12 cellular contexts compared by ENCODE assay signal in the genomic region with DNA sequence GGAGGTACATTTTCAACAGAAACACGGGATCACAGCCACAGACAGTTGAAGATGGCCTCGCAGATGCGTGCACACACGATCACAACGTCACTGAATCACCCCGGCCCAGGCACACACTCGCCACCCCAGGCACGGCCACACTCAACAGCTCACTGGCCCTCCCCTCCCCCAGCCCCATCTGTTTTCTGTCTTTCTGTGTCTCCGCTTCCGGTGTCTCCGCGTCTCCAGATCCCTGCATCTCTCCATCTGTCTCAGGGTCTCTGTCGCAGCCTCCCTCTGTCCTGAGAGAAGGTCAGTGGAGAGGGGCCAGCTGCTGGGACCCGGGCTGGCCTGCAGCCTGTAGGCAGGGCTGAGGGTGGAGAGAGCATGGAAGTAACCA. TPM values are rescaled to one million over a fixed set of nuclear protein-coding genes. Genes with fewer than 3 reads are reported as not detected.
DNase-seq lines count a peak whose midpoint lies in the region; TF ChIP-seq lines count a peak whose summit lies in the region.
"Had no signal": no experiment of that assay in that cellular context is flagged by ENCODE, and none has a peak within 500 bp of the region (broad histone marks: within the 10 kb centered on the region; RNA-seq: fewer than 3 reads in every experiment).

No MANE protein-coding gene starts in this region.

- peak overlapping the region; percentile 38 for H3K4me2 ChIP-seq in SU-DHL-6 (ENCODE audit: low read depth, low read length, poor library complexity, severe bottlenecking)

- no peaks in the 10 kb centered on the region for H3K36me3 ChIP-seq in SU-DHL-6 (ENCODE audit: low read length)
- no peaks in the 10 kb centered on the region for H3K36me3 ChIP-seq in neuron (ENCODE audit: insufficient read depth, low read length)

- H3K4me1 Mint-ChIP-seq in activated CD4-positive, alpha-beta T cell treated with anti-CD3 and anti-CD28 coated beads, Interleukin-2, amount 10 ng/mL, durations not matched to agents 24 days and 14 days: peaks cover 25% of the 10 kb centered on the region
- H3K4me1 Mint-ChIP-seq in activated CD4-positive, alpha-beta T cell treated with anti-CD3 and anti-CD28 coated beads, Interleukin-2, amount 10 ng/mL, durations not matched to agents 7 days and 5 days: peaks cover 41% of the 10 kb centered on the region

- H3K9me3 ChIP-seq in SU-DHL-6 (ENCODE audit: insufficient read depth, low read length): no peaks in the 10 kb centered on the region
- H3K9me3 ChIP-seq in neuron (ENCODE audit: low read length): no peaks in the 10 kb centered on the region

- H3K4me3 ChIP-seq in Jurkat, Clone E6-1 (ENCODE audit: low read length): peak overlapping the region; percentile 23
- H3K4me3 ChIP-seq in SU-DHL-6 (ENCODE audit: insufficient read depth, low read length, poor library complexity, severe bottlenecking) (no peak overlapping the region), neuron (ENCODE audit: low read length) (peak overlapping the region; percentile 17)

- H3K27ac ChIP-seq in SU-DHL-6 (ENCODE audit: low read depth, low read length): no peak overlapping the region

- H3K27me3 ChIP-seq in SU-DHL-6 (ENCODE audit: low read length) (no peaks in the 10 kb centered on the region), neuron (ENCODE audit: insufficient read depth, low read length) (peaks cover 18% of the 10 kb centered on the region)

- no peak overlapping the region for H3K27ac Mint-ChIP-seq in activated CD4-positive, alpha-beta T cell treated with anti-CD3 and anti-CD28 coated beads, Interleukin-2, amount 10 ng/mL, durations not matched to agents 24 days and 14 days
- no peak overlapping the region for H3K27ac Mint-ChIP-seq in activated CD4-positive, alpha-beta T cell treated with anti-CD3 and anti-CD28 coated beads, Interleukin-2, amount 10 ng/mL, durations not matched to agents 7 days and 5 days
- H3K27ac Mint-ChIP-seq: nephron progenitor cell had no signal

- intact Hi-C loops in activated CD4-positive, alpha-beta T cell treated with anti-CD3 and anti-CD28 coated beads, Interleukin-2, amount 10 ng/mL, durations not matched to agents 24 days and 14 days (cut with micrococcal nuclease): loop anchor here (5.0 kb wide), 1 partner anchor 34 kb away; no protein-coding TSS in a partner anchor

- no peak for DNase-seq in activated CD4-positive, alpha-beta T cell treated with anti-CD3 and anti-CD28 coated beads, Interleukin-2, amount 10 ng/mL, durations not matched to agents 24 days and 14 days
- no peak for DNase-seq in activated CD4-positive, alpha-beta T cell treated with anti-CD3 and anti-CD28 coated beads, Interleukin-2, amount 10 ng/mL, durations not matched to agents 7 days and 5 days
- peak; percentile 10 for DNase-seq in Jurkat, Clone E6-1 (ENCODE audit: low read depth, low spot score)
- DNase-seq in NCI-H187 treated with DMSO at 0.1 percent for 48 hours (lab: John Stamatoyannopoulos, UW) (no peak), foreskin melanocyte (no peak), LoVo (ENCODE audit: low spot score) (no peak)
- DNase-seq: GDM1 had no signal

- H4K20me1 ChIP-seq in SU-DHL-6 (ENCODE audit: low read depth, low read length): no peaks in the 10 kb centered on the region

- H3K79me2 ChIP-seq in SU-DHL-6 (ENCODE audit: insufficient read depth, low read length): peaks cover 3% of the 10 kb centered on the region; the same call in 1 of the 2 replicates

- H3F3A ChIP-seq in SU-DHL-6 (ENCODE audit: insufficient read depth): no peaks in the 10 kb centered on the region

- no peak overlapping the region for H3K9ac ChIP-seq in SU-DHL-6 (ENCODE audit: low read length)

- POLR2A ChIA-PET in activated CD4-positive, alpha-beta T cell treated with anti-CD3 and anti-CD28 coated beads, Interleukin-2, amount 10 ng/mL, durations not matched to agents 7 days and 5 days (lab: Charles Lee): no interaction called here

- peaks cover 50% of the 10 kb centered on the region for H3K4me1 ChIP-seq in neuron (ENCODE audit: insufficient read depth, low read length)

- peaks cover 3% of the 10 kb centered on the region for H3K36me3 Mint-ChIP-seq in activated CD4-positive, alpha-beta T cell treated with anti-CD3 and anti-CD28 coated beads, Interleukin-2, amount 10 ng/mL, durations not matched to agents 24 days and 14 days (ENCODE audit: low read depth)
- no peaks in the 10 kb centered on the region for H3K36me3 Mint-ChIP-seq in activated CD4-positive, alpha-beta T cell treated with anti-CD3 and anti-CD28 coated beads, Interleukin-2, amount 10 ng/mL, durations not matched to agents 7 days and 5 days (ENCODE audit: low read depth)

- H3K4me3 Mint-ChIP-seq in activated CD4-positive, alpha-beta T cell treated with anti-CD3 and anti-CD28 coated beads, Interleukin-2, amount 10 ng/mL, durations not matched to agents 24 days and 14 days: peak overlapping the region; percentile 11
- no peak overlapping the region for H3K4me3 Mint-ChIP-seq in activated CD4-positive, alpha-beta T cell treated with anti-CD3 and anti-CD28 coated beads, Interleukin-2, amount 10 ng/mL, durations not matched to agents 7 days and 5 days

- no peaks in the 10 kb centered on the region for H3K9me2 ChIP-seq in SU-DHL-6 (replicated peaks; ENCODE audit: insufficient read depth, low read length)

- no peak for TF ChIP-seq CTCF in SU-DHL-6 (IDR thresholded peaks at IDR 0.05; ENCODE audit: insufficient read depth, low read length, poor library complexity, severe bottlenecking)

- H2AFZ ChIP-seq in SU-DHL-6 (ENCODE audit: low read depth, low read length, severe bottlenecking) (no peak overlapping the region), neuron (ENCODE audit: low read depth, low read length) (no peak overlapping the region)

- H3K9me3 Mint-ChIP-seq in activated CD4-positive, alpha-beta T cell treated with anti-CD3 and anti-CD28 coated beads, Interleukin-2, amount 10 ng/mL, durations not matched to agents 24 days and 14 days: no peaks in the 10 kb centered on the region
- H3K9me3 Mint-ChIP-seq in activated CD4-positive, alpha-beta T cell treated with anti-CD3 and anti-CD28 coated beads, Interleukin-2, amount 10 ng/mL, durations not matched to agents 7 days and 5 days: no peaks in the 10 kb centered on the region
- H3K9me3 Mint-ChIP-seq: nephron progenitor cell had no signal

- CTCF ChIA-PET in activated CD4-positive, alpha-beta T cell treated with anti-CD3 and anti-CD28 coated beads, Interleukin-2, amount 10 ng/mL, durations not matched to agents 7 days and 5 days (lab: Charles Lee): no interaction called here

- H3K27me3 Mint-ChIP-seq in activated CD4-positive, alpha-beta T cell treated with anti-CD3 and anti-CD28 coated beads, Interleukin-2, amount 10 ng/mL, durations not matched to agents 24 days and 14 days: peaks cover 62% of the 10 kb centered on the region
- H3K27me3 Mint-ChIP-seq in activated CD4-positive, alpha-beta T cell treated with anti-CD3 and anti-CD28 coated beads, Interleukin-2, amount 10 ng/mL, durations not matched to agents 7 days and 5 days: peaks cover 69% of the 10 kb centered on the region

RNA-seq across cellular contexts. Expression of gene ATP1A3, which starts 3.8 kb away (rescaled TPM):
- 0.68 and 1.2 TPM in 2 replicates for total RNA-seq in activated CD4-positive, alpha-beta T cell treated with anti-CD3 and anti-CD28 coated beads, Interleukin-2, amount 10 ng/mL, durations not matched to agents 24 days and 14 days
- total RNA-seq in activated CD4-positive, alpha-beta T cell treated with anti-CD3 and anti-CD28 coated beads, Interleukin-2, amount 10 ng/mL, durations not matched to agents 7 days and 5 days: 1 to 10 TPM; 1.9 to 2.0 TPM
- 48.9 TPM for polyA plus RNA-seq in Jurkat, Clone E6-1 (2012; ENCODE audit: insufficient read depth, insufficient read length)
- total RNA-seq: bronchial epithelial cell, epithelial cell of proximal tubule had no signal

RNA-seq across cellular contexts. Expression of gene RABAC1, which starts 38.7 kb away (rescaled TPM):
- 37.2 and 41.5 TPM in 2 replicates for total RNA-seq in activated CD4-positive, alpha-beta T cell treated with anti-CD3 and anti-CD28 coated beads, Interleukin-2, amount 10 ng/mL, durations not matched to agents 24 days and 14 days
- total RNA-seq in activated CD4-positive, alpha-beta T cell treated with anti-CD3 and anti-CD28 coated beads, Interleukin-2, amount 10 ng/mL, durations not matched to agents 7 days and 5 days: 10 to 100 TPM; 67.4 to 74.0 TPM
- polyA plus RNA-seq in Jurkat, Clone E6-1 (2012; ENCODE audit: insufficient read depth, insufficient read length): 104 TPM
